ENCODE assay signal across 20 cellular contexts in genomic region chrX:23570674-23571343, GRCh38.
DNase-seq lines count a peak whose midpoint lies in the region; ATAC-seq, FAIRE-seq and TF ChIP-seq lines count a peak whose summit lies in the region.
"Had no signal": no experiment of that assay in that cellular context is flagged by ENCODE, and none has a peak within 500 bp of the region (broad histone marks: within the 10 kb centered on the region; RNA-seq: fewer than 3 reads in every experiment).

No MANE protein-coding gene starts in this region.

- H3K4me1 ChIP-seq in astrocyte (ENCODE audit: insufficient read depth, low read length) (no peaks in the 10 kb centered on the region), lung (ENCODE audit: control insufficient read depth in 2 of 2, insufficient read depth in 2 of 2, low read length in 2 of 2) (no peaks in the 10 kb centered on the region), Caco-2 (no peaks in the 10 kb centered on the region)
- H3K4me1 ChIP-seq: BLaER1 had no signal

- BruUV-seq in Caco-2 (replicated peaks; lab: Mats Ljungman, UMichigan): no TSS peak

- CTCF ChIA-PET in Caco-2 (lab: Charles Lee): no interaction called here

- H3K9me3 Mint-ChIP-seq in astrocyte (ENCODE audit: unreplicated experiment) (peaks cover 4% of the 10 kb centered on the region), Caco-2 (ENCODE audit: unreplicated experiment) (no peaks in the 10 kb centered on the region)
- H3K9me3 Mint-ChIP-seq: CD8-positive, alpha-beta T cell had no signal

- no peak overlapping the region for H2AFZ ChIP-seq in astrocyte (ENCODE audit: low read depth, low read length)
- H2AFZ ChIP-seq: GM23248 had no signal

- H3K9ac ChIP-seq in astrocyte (ENCODE audit: low read length): no peak overlapping the region
- H3K9ac ChIP-seq: BLaER1, GM23248 had no signal

- peaks cover 2% of the 10 kb centered on the region for H3K4me1 Mint-ChIP-seq in astrocyte (ENCODE audit: low read depth, unreplicated experiment)
- H3K4me1 Mint-ChIP-seq in Caco-2 (ENCODE audit: low read depth, unreplicated experiment): no peaks in the 10 kb centered on the region
- H3K4me1 Mint-ChIP-seq: B cell; CD4-positive, CD25-positive, alpha-beta regulatory T cell had no signal

- DNase-seq in GM18507 (ENCODE audit: extremely low spot score, insufficient read length, low read depth) (no peak), astrocyte (ENCODE audit: low read depth) (peak; percentile 11), lung (ENCODE audit: low spot score) (no peak), NCI-H2196 (lab: John Stamatoyannopoulos, UW; ENCODE audit: unreplicated experiment) (no peak), dorsolateral prefrontal cortex (no peak), Caco-2 (no peak)
- DNase-seq: CD4-positive, CD25-positive, alpha-beta regulatory T cell; CD8-positive, alpha-beta T cell; DMS 273 treated with DMSO at 0.1 percent for 48 hours; DND-41; GM23248; H7; HCEC 1CT had no signal

- no peaks in the 10 kb centered on the region for H4K20me1 ChIP-seq in astrocyte (ENCODE audit: insufficient read depth, low read length)
- H4K20me1 ChIP-seq: BLaER1 had no signal

- H3K27me3 Mint-ChIP-seq in astrocyte (ENCODE audit: low read depth, unreplicated experiment): no peaks in the 10 kb centered on the region
- H3K27me3 Mint-ChIP-seq in Caco-2 (ENCODE audit: insufficient read depth, unreplicated experiment): peaks cover 9% of the 10 kb centered on the region
- H3K27me3 Mint-ChIP-seq: B cell had no signal

- H3K4me2 ChIP-seq in astrocyte (ENCODE audit: low read length): no peak overlapping the region
- H3K4me2 ChIP-seq: BLaER1 had no signal

- 69 to 79% methylated on average over 2 of the region's 2 CpGs for WGBS in lung, 2 donors

- H3K27ac ChIP-seq in astrocyte (ENCODE audit: low read depth, low read length) (no peak overlapping the region), lung (ENCODE audit: low read depth in 1 of 2, low read length in 1 of 2) (no peak overlapping the region), dorsolateral prefrontal cortex (no peak overlapping the region)
- H3K27ac ChIP-seq: BLaER1, C4-2B, GM23248 had no signal

- no peaks in the 10 kb centered on the region for H3K79me2 ChIP-seq in astrocyte (ENCODE audit: insufficient read depth, low read length)

- ATAC-seq in lung (ENCODE audit: insufficient read depth, low FRiP score): peak; percentile 77
- ATAC-seq: CD8-positive, alpha-beta T cell had no signal

- H3K36me3 ChIP-seq in astrocyte (ENCODE audit: insufficient read depth, low read length) (no peaks in the 10 kb centered on the region), lung (ENCODE audit: control insufficient read depth in 2 of 2, insufficient read depth in 2 of 2, low read length in 2 of 2) (no peaks in the 10 kb centered on the region), Caco-2 (ENCODE audit: control insufficient read depth, insufficient read depth, low read length) (no peaks in the 10 kb centered on the region)
- H3K36me3 ChIP-seq: BLaER1 had no signal

- peak; percentile 29 for FAIRE-seq in GM18507 (lab: Jason Lieb, UNC)
- no peak for FAIRE-seq in astrocyte (lab: Jason Lieb, UNC)
- FAIRE-seq: D721Med, G401.6, GM12892, H1 had no signal

- intact Hi-C loops in dorsolateral prefrontal cortex (cut with DNase I): no loop called here
- intact Hi-C loops in Caco-2 (cut with micrococcal nuclease; ENCODE audit: unreplicated experiment): no loop called here

- H3K9me3 ChIP-seq in astrocyte (ENCODE audit: insufficient read depth, low read depth, low read length) (no peaks in the 10 kb centered on the region), lung (ENCODE audit: control insufficient read depth in 2 of 2, insufficient read depth in 1 of 2, low read length in 1 of 2) (peaks cover 0 to 7% of the 10 kb centered on the region in 2 donors), Caco-2 (no peaks in the 10 kb centered on the region)

- POLR2A ChIA-PET in Caco-2 (lab: Charles Lee): no interaction called here

- H3K4me3 Mint-ChIP-seq in astrocyte (ENCODE audit: unreplicated experiment) (no peak overlapping the region), Caco-2 (ENCODE audit: unreplicated experiment) (no peak overlapping the region)
- H3K4me3 Mint-ChIP-seq: B cell; CD4-positive, CD25-positive, alpha-beta regulatory T cell; CD8-positive, alpha-beta T cell had no signal

- H3K4me3 ChIP-seq in astrocyte (ENCODE audit: insufficient read depth, low read depth, low read length) (no peak overlapping the region), lung (no peak overlapping the region), dorsolateral prefrontal cortex (no peak overlapping the region), Caco-2 (ENCODE audit: low read depth, low read length) (no peak overlapping the region)
- H3K4me3 ChIP-seq: BLaER1, GM23248 had no signal

- H3K36me3 Mint-ChIP-seq in astrocyte (ENCODE audit: low read depth, unreplicated experiment) (no peaks in the 10 kb centered on the region), Caco-2 (ENCODE audit: insufficient read depth, unreplicated experiment) (no peaks in the 10 kb centered on the region)
- H3K36me3 Mint-ChIP-seq: CD4-positive, CD25-positive, alpha-beta regulatory T cell; CD8-positive, alpha-beta T cell had no signal

- H3K27ac Mint-ChIP-seq in astrocyte (ENCODE audit: unreplicated experiment) (no peak overlapping the region), Caco-2 (ENCODE audit: unreplicated experiment) (no peak overlapping the region)
- H3K27ac Mint-ChIP-seq: B cell; CD4-positive, CD25-positive, alpha-beta regulatory T cell; CD8-positive, alpha-beta T cell had no signal

- no peak for TF ChIP-seq CTCF in astrocyte (IDR thresholded peaks at IDR 0.05; ENCODE audit: insufficient read depth, low read depth, low read length)
- no peak for TF ChIP-seq CTCF in lung (IDR thresholded peaks at IDR 0.05; ENCODE audit: control extremely low read depth, extremely low read depth)
- no peak for TF ChIP-seq CTCF in dorsolateral prefrontal cortex (IDR thresholded peaks at IDR 0.05 in 54 of 56, conservative IDR thresholded peaks at IDR 0.05 in 2 of 56; ENCODE audit: low read depth in 1 of 56, partially characterized antibody in 56 of 56)
- no peak for TF ChIP-seq CTCF in Caco-2 (IDR thresholded peaks at IDR 0.05; ENCODE audit: insufficient read depth in 1 of 2, low read depth in 1 of 2, low read length in 1 of 2, severe bottlenecking in 1 of 2, unreplicated experiment in 1 of 2)

- no peaks in the 10 kb centered on the region for H3K27me3 ChIP-seq in astrocyte (ENCODE audit: insufficient read depth, low read length)
- H3K27me3 ChIP-seq in lung (ENCODE audit: control insufficient read depth, insufficient read depth): no peaks in the 10 kb centered on the region
- H3K27me3 ChIP-seq in dorsolateral prefrontal cortex: peaks cover 0 to 56% (median 9%) of the 10 kb centered on the region in 45 donors
- no peaks in the 10 kb centered on the region for H3K27me3 ChIP-seq in Caco-2 (replicated peaks; ENCODE audit: control insufficient read depth, insufficient read depth, low read length)
- H3K27me3 ChIP-seq: BLaER1 had no signal
